Comparison of ENCODE assay signal across 1 cellular context in genomic region chr20:32287231-32287638, GRCh38.
TF ChIP-seq lines count a peak whose summit lies in the region.

No MANE protein-coding gene starts in this region.

TF ChIP-seq in HepG2, 621 proteins besides CTCF, POLR2A, EP300 and RAD21:
- peak; percentile 57; the same call in 1 of the 2 replicates for TF ChIP-seq ZMYM3 (CRISPR knock-in tag; IDR thresholded peaks at IDR 0.05)
- 0 out of 2 replicates have a peak, but pooled peaks have one; percentile 1 for TF ChIP-seq SPEN (CRISPR knock-in tag; IDR thresholded peaks at IDR 0.05; ENCODE audit: low read depth)
- TF ChIP-seq MED1 (CRISPR knock-in tag; IDR thresholded peaks at IDR 0.05): peak; percentile 32; the same call in 1 of the 2 replicates
- peak; percentile 55; the same call in 1 of the 2 replicates for TF ChIP-seq ZNF460 (CRISPR knock-in tag; IDR thresholded peaks at IDR 0.05; ENCODE audit: borderline replicate concordance)
- TF ChIP-seq RCOR2 (CRISPR knock-in tag; IDR thresholded peaks at IDR 0.05): no peak
- TF ChIP-seq ZMYM2 (CRISPR knock-in tag; IDR thresholded peaks at IDR 0.05): 0 out of 2 replicates have a peak, but pooled peaks have one; percentile 30
- peak; percentile 93 for TF ChIP-seq ZNF770 (CRISPR knock-in tag; IDR thresholded peaks at IDR 0.05)
- 0 out of 2 replicates have a peak, but pooled peaks have one; percentile 7 for TF ChIP-seq TBX3 (IDR thresholded peaks at IDR 0.05; ENCODE audit: borderline replicate concordance)
- TF ChIP-seq ZNF230 (CRISPR knock-in tag; IDR thresholded peaks at IDR 0.05): 0 out of 2 replicates have a peak, but pooled peaks have one; percentile 19
- TF ChIP-seq SMYD3 (CRISPR knock-in tag; IDR thresholded peaks at IDR 0.05): no peak
- peak; percentile 70 for TF ChIP-seq ZNF7 (CRISPR knock-in tag; IDR thresholded peaks at IDR 0.05)
- 0 out of 2 replicates have a peak, but pooled peaks have one; percentile 3 for TF ChIP-seq ZBTB43 (CRISPR knock-in tag; conservative IDR thresholded peaks at IDR 0.05)
- TF ChIP-seq NAIF1 (CRISPR knock-in tag; IDR thresholded peaks at IDR 0.05; ENCODE audit: borderline replicate concordance): no peak
- no peak for TF ChIP-seq ZMAT3 (CRISPR knock-in tag; conservative IDR thresholded peaks at IDR 0.05)
- TF ChIP-seq ZNF431 (CRISPR knock-in tag; IDR thresholded peaks at IDR 0.05; ENCODE audit: borderline replicate concordance, low read depth): no peak
- peak; percentile 64; the same call in 1 of the 2 replicates for TF ChIP-seq ADNP (CRISPR knock-in tag; IDR thresholded peaks at IDR 0.05)
- TF ChIP-seq ZNF276 (CRISPR knock-in tag; IDR thresholded peaks at IDR 0.05; ENCODE audit: low read depth): no peak
- TF ChIP-seq ZNF318 (CRISPR knock-in tag; IDR thresholded peaks at IDR 0.05): 0 out of 2 replicates have a peak, but pooled peaks have one; percentile 48
- TF ChIP-seq KLF12 (CRISPR knock-in tag; IDR thresholded peaks at IDR 0.05; ENCODE audit: borderline replicate concordance): 0 out of 2 replicates have a peak, but pooled peaks have one; percentile 44
TF ChIP-seq in HepG2: peak in this region for 13.
